22 cellular contexts compared by ENCODE assay signal in genomic region chr6:87136963-87137362, GRCh38. TPM values are rescaled to one million over a fixed set of nuclear protein-coding genes. Genes with fewer than 3 reads are reported as not detected.
DNase-seq lines count a peak whose midpoint lies in the region; ATAC-seq and TF ChIP-seq lines count a peak whose summit lies in the region.
"Had no signal": no experiment of that assay in that cellular context is flagged by ENCODE, and none has a peak within 500 bp of the region (broad histone marks: within the 10 kb centered on the region; RNA-seq: fewer than 3 reads in every experiment).

No MANE protein-coding gene starts in this region.

- no peaks in the 10 kb centered on the region for H3K9me3 ChIP-seq in HEK293 (ENCODE audit: control insufficient read depth, insufficient read depth, low read depth, low read length)
- H3K9me3 ChIP-seq in right cardiac atrium (ENCODE audit: control insufficient read depth, low read length): no peaks in the 10 kb centered on the region
- H3K9me3 ChIP-seq: BLaER1 had no signal

- no peaks in the 10 kb centered on the region for H3K9me3 Mint-ChIP-seq in memory B cell
- H3K9me3 Mint-ChIP-seq: CD8-positive, alpha-beta T cell; HFFc6 had no signal

- peak; percentile 27 for DNase-seq in OCI-M1 (lab: John Stamatoyannopoulos, UW)
- no peak for DNase-seq in memory B cell (ENCODE audit: low spot score in 2 of 2)
- DNase-seq in right cardiac atrium: no peak
- DNase-seq in COR-L47 (lab: John Stamatoyannopoulos, UW): no peak
- DNase-seq: CD4-positive, CD25-positive, alpha-beta regulatory T cell; CD8-positive, alpha-beta T cell; DMS 273 treated with DMSO at 0.1 percent for 48 hours; DMS79; EL; GDM1; H9; HFFc6 had no signal

- H3K27me3 Mint-ChIP-seq in memory B cell: no peaks in the 10 kb centered on the region

- no peaks in the 10 kb centered on the region for H3K36me3 Mint-ChIP-seq in memory B cell
- H3K36me3 Mint-ChIP-seq: CD4-positive, CD25-positive, alpha-beta regulatory T cell; CD8-positive, alpha-beta T cell had no signal

- H3K4me3 Mint-ChIP-seq in memory B cell: no peak overlapping the region
- H3K4me3 Mint-ChIP-seq: CD4-positive, CD25-positive, alpha-beta regulatory T cell; CD8-positive, alpha-beta T cell; GM23338; H9; HFFc6 had no signal

- POLR2A ChIA-PET in HEK293 (lab: Yijun Ruan, JAX): no interaction called here

- peak overlapping the region; percentile 12 for H3K27ac Mint-ChIP-seq in memory B cell
- H3K27ac Mint-ChIP-seq: CD8-positive, alpha-beta T cell; GM23338; H9; HFFc6 had no signal

- no peak overlapping the region for H3K27ac ChIP-seq in HEK293 (ENCODE audit: extremely low read depth, low read depth, low read length)
- no peak overlapping the region for H3K27ac ChIP-seq in right cardiac atrium (ENCODE audit: low read length)
- H3K27ac ChIP-seq: BLaER1, C4-2B had no signal

- CTCF ChIA-PET in HEK293 (lab: Yijun Ruan, JAX): interaction anchor here (0.8 to 1.1 kb wide), 5 partner anchors 21 to 256 kb away, joined by 3 to 4 read pairs (median 4); partner anchors contain the start of gene SMIM8

- no peak overlapping the region for H3K4me3 ChIP-seq in HEK293 (ENCODE audit: low read depth, low read length)
- H3K4me3 ChIP-seq in right cardiac atrium (ENCODE audit: low read length): no peak overlapping the region
- H3K4me3 ChIP-seq: BLaER1, GM12878, GM23338 had no signal

- TF ChIP-seq CTCF in HEK293 (tag by site-specific recombination; IDR thresholded peaks at IDR 0.05): no peak

- 38% methylated on average over 1 of the region's 1 CpG for WGBS in right cardiac atrium

- peaks cover 6% of the 10 kb centered on the region for H3K4me1 Mint-ChIP-seq in memory B cell
- H3K4me1 Mint-ChIP-seq: GM23338 had no signal

- intact Hi-C loops in right cardiac atrium (cut with DNase I): loop anchor here in 1 of 4 donors (10.0 kb wide), 1 partner anchor 108 kb away; no protein-coding TSS in a partner anchor

- H3K36me3 ChIP-seq in HEK293 (ENCODE audit: control insufficient read depth in 2 of 2, insufficient read depth in 1 of 2, low read length in 2 of 2): no peaks in the 10 kb centered on the region
- H3K36me3 ChIP-seq: BLaER1 had no signal

- ATAC-seq in memory B cell (ENCODE audit: low read depth) (no peak), GM21717 (IDR thresholded peaks at IDR 0.05; ENCODE audit: unreplicated experiment) (no peak), right cardiac atrium (no peak)
- ATAC-seq: CD8-positive, alpha-beta T cell; GM12878; GM23338; HCT116 had no signal

- no peaks in the 10 kb centered on the region for H3K27me3 ChIP-seq in right cardiac atrium (ENCODE audit: control insufficient read depth, insufficient read depth)
- H3K27me3 ChIP-seq: BLaER1 had no signal

- H3K4me1 ChIP-seq in HEK293 (ENCODE audit: control insufficient read depth, insufficient read depth, low read length) (no peaks in the 10 kb centered on the region), right cardiac atrium (ENCODE audit: control insufficient read depth, insufficient read depth, low read length) (no peaks in the 10 kb centered on the region)
- H3K4me1 ChIP-seq: BLaER1 had no signal

TF ChIP-seq in HEK293, 187 proteins besides CTCF, POLR2A, EP300 and RAD21:
- TF ChIP-seq ZNF132 (tag by site-specific recombination; IDR thresholded peaks at IDR 0.05; ENCODE audit: borderline replicate concordance) (no peak), ZNF366 (tag by site-specific recombination; conservative IDR thresholded peaks at IDR 0.05) (peak; percentile 64)

RNA-seq across cellular contexts. Expression of gene ZNF292, which starts 18.4 kb away (rescaled TPM):
- total RNA-seq in right cardiac atrium: 10 to 100 TPM; 46.7 to 58.3 (median 48.7) TPM
- polyA plus RNA-seq in right cardiac atrium: 5.8 TPM

RNA-seq across cellular contexts. Expression of gene CGA, which starts 42.1 kb away (rescaled TPM):
- total RNA-seq in right cardiac atrium: under 1 TPM in 2 of 4 donors, not detected in 2; 0.50 to 0.94 TPM
- polyA plus RNA-seq in right cardiac atrium: 0.41 TPM
- total RNA-seq: A172; A673; CD8-positive, alpha-beta T cell; GM12878; GM23338; H4; H9 had no signal
- polyA plus RNA-seq: CD4-positive, CD25-positive, alpha-beta regulatory T cell; GM23338 had no signal
